In genomic region chr2:231364961-231365810, GRCh38 we compare ENCODE assay signal across 10 cellular contexts. TPM values are rescaled to one million over a fixed set of nuclear protein-coding genes. Genes with fewer than 3 reads are reported as not detected.
DNase-seq lines count a peak whose midpoint lies in the region; ATAC-seq and TF ChIP-seq lines count a peak whose summit lies in the region.
"Had no signal": no experiment of that assay in that cellular context is flagged by ENCODE, and none has a peak within 500 bp of the region (broad histone marks: within the 10 kb centered on the region; RNA-seq: fewer than 3 reads in every experiment).

No MANE protein-coding gene starts in this region.

- peaks cover 7% of the 10 kb centered on the region for H3K4me1 Mint-ChIP-seq in MCF 10A (ENCODE audit: insufficient read depth, unreplicated experiment)
- peaks cover 36% of the 10 kb centered on the region for H3K4me1 Mint-ChIP-seq in stimulated activated memory B cell treated with anti-CD40 and anti-IgM and Interleukin-4, amounts not matched to agents 10 μg/mL and 1 μg/mL and 100 μg/mL, for 72 hours

- no peaks in the 10 kb centered on the region for H3K9me3 ChIP-seq in BLaER1

- H3K27ac Mint-ChIP-seq in MCF 10A (ENCODE audit: low read depth, unreplicated experiment): peak overlapping the region; percentile 85
- no peak overlapping the region for H3K27ac Mint-ChIP-seq in stimulated activated memory B cell treated with anti-CD40 and anti-IgM and Interleukin-4, amounts not matched to agents 10 μg/mL and 1 μg/mL and 100 μg/mL, for 72 hours
- H3K27ac Mint-ChIP-seq: stimulated activated naive CD8-positive, alpha-beta T cell treated with anti-CD3 and anti-CD28 coated beads, Interleukin-15, Interleukin-2, amounts not matched to agents 100 ng/mL and 50 ng/mL, for 24 hours had no signal

- H3K36me3 ChIP-seq in BLaER1: no peaks in the 10 kb centered on the region
- H3K36me3 ChIP-seq: cardiac muscle cell had no signal

- H3K4me3 ChIP-seq in BLaER1: no peak overlapping the region
- H3K4me3 ChIP-seq: cardiac muscle cell had no signal

- H3K4me1 ChIP-seq in BLaER1: peaks cover 51% of the 10 kb centered on the region

- H3K9me3 Mint-ChIP-seq in MCF 10A (ENCODE audit: unreplicated experiment): no peaks in the 10 kb centered on the region
- H3K9me3 Mint-ChIP-seq in stimulated activated memory B cell treated with anti-CD40 and anti-IgM and Interleukin-4, amounts not matched to agents 10 μg/mL and 1 μg/mL and 100 μg/mL, for 72 hours: no peaks in the 10 kb centered on the region
- H3K9me3 Mint-ChIP-seq: stimulated activated naive CD8-positive, alpha-beta T cell treated with anti-CD3 and anti-CD28 coated beads, Interleukin-15, Interleukin-2, amounts not matched to agents 100 ng/mL and 50 ng/mL, for 24 hours had no signal

- peak; percentile 91 for DNase-seq in M059J (ENCODE audit: low read depth)
- DNase-seq in MCF 10A (ENCODE audit: unreplicated experiment): peak; percentile 74
- DNase-seq in kidney tubule cell (ENCODE audit: low spot score): peak; percentile 31
- DNase-seq in stimulated activated CD4-positive, alpha-beta T cell treated with anti-CD3 and anti-CD28 coated beads, Interleukin-4, amount 100 ng/mL, for 24 hours: no peak
- DNase-seq in NCI-H2029 treated with DMSO at 0.1 percent for 48 hours (lab: John Stamatoyannopoulos, UW): no peak

- H3K27ac ChIP-seq in BLaER1: peak overlapping the region; percentile 58
- H3K27ac ChIP-seq: cardiac muscle cell had no signal

- CTCF ChIA-PET in MCF 10A (lab: Yijun Ruan, JAX): interaction anchor here (0.6 to 0.9 kb wide), 2 partner anchors 35 to 114 kb away, joined by 3 read pairs; no protein-coding TSS in a partner anchor

- peaks cover 5% of the 10 kb centered on the region for H3K36me3 Mint-ChIP-seq in MCF 10A (ENCODE audit: insufficient read depth, unreplicated experiment)
- peaks cover 18% of the 10 kb centered on the region for H3K36me3 Mint-ChIP-seq in stimulated activated memory B cell treated with anti-CD40 and anti-IgM and Interleukin-4, amounts not matched to agents 10 μg/mL and 1 μg/mL and 100 μg/mL, for 72 hours

- no peaks in the 10 kb centered on the region for H3K27me3 Mint-ChIP-seq in MCF 10A (ENCODE audit: insufficient read depth, unreplicated experiment)
- H3K27me3 Mint-ChIP-seq in stimulated activated memory B cell treated with anti-CD40 and anti-IgM and Interleukin-4, amounts not matched to agents 10 μg/mL and 1 μg/mL and 100 μg/mL, for 72 hours: no peaks in the 10 kb centered on the region
- H3K27me3 Mint-ChIP-seq: stimulated activated naive CD8-positive, alpha-beta T cell treated with anti-CD3 and anti-CD28 coated beads, Interleukin-15, Interleukin-2, amounts not matched to agents 100 ng/mL and 50 ng/mL, for 24 hours had no signal

- no peak for ATAC-seq in HG02588 (IDR thresholded peaks at IDR 0.05; ENCODE audit: unreplicated experiment)
- ATAC-seq in stimulated activated memory B cell treated with anti-CD40 and anti-IgM and Interleukin-4, amounts not matched to agents 10 μg/mL and 1 μg/mL and 100 μg/mL, for 72 hours: no peak

- no peaks in the 10 kb centered on the region for H4K20me1 ChIP-seq in BLaER1

- intact Hi-C loops in MCF 10A (cut with micrococcal nuclease): no loop called here

- H3K4me2 ChIP-seq in BLaER1: peak overlapping the region; percentile 43

- POLR2A ChIA-PET in MCF 10A (lab: Yijun Ruan, JAX): interaction anchor here (0.7 to 0.9 kb wide), 4 partner anchors 12 to 1700 kb away, joined by 3 to 5 read pairs (median 4); no protein-coding TSS in a partner anchor

- H3K9ac ChIP-seq in BLaER1: peak overlapping the region; percentile 19; the same call in 1 of the 2 replicates

- peak overlapping the region; percentile 52 for H3K4me3 Mint-ChIP-seq in MCF 10A (ENCODE audit: unreplicated experiment)
- no peak overlapping the region for H3K4me3 Mint-ChIP-seq in stimulated activated memory B cell treated with anti-CD40 and anti-IgM and Interleukin-4, amounts not matched to agents 10 μg/mL and 1 μg/mL and 100 μg/mL, for 72 hours
- H3K4me3 Mint-ChIP-seq: stimulated activated naive CD8-positive, alpha-beta T cell treated with anti-CD3 and anti-CD28 coated beads, Interleukin-15, Interleukin-2, amounts not matched to agents 100 ng/mL and 50 ng/mL, for 24 hours had no signal

- TF ChIP-seq CTCF in MCF 10A (IDR thresholded peaks at IDR 0.05; ENCODE audit: unreplicated experiment): no peak

- no peaks in the 10 kb centered on the region for H3K27me3 ChIP-seq in BLaER1
- H3K27me3 ChIP-seq: cardiac muscle cell had no signal

- BruUV-seq in MCF 10A (replicated peaks; lab: Mats Ljungman, UMichigan): no TSS peak

RNA-seq across cellular contexts. Expression of gene B3GNT7, which starts 30.3 kb away (rescaled TPM):
- 0.17 and 0.57 TPM in 2 replicates for total RNA-seq in M059J (2014; rRNA removed; shearing (Covaris generic))
- total RNA-seq in MCF 10A (2022): not detected in 2 replicates

Comparison
In these comparisons a context has a peak if more than half of its experiments do, and no peak if none do; other contexts are left out.
1. DNase-seq: peak in M059J (single experiment), MCF 10A (single experiment) and kidney tubule cell (single experiment); none in stimulated activated CD4-positive, alpha-beta T cell treated with anti-CD3 and anti-CD28 coated beads, Interleukin-4, amount 100 ng/mL, for 24 hours (single experiment) and NCI-H2029 treated with DMSO at 0.1 percent for 48 hours (single experiment).